ENCODE assay signal across 24 cellular contexts in the genomic region with DNA sequence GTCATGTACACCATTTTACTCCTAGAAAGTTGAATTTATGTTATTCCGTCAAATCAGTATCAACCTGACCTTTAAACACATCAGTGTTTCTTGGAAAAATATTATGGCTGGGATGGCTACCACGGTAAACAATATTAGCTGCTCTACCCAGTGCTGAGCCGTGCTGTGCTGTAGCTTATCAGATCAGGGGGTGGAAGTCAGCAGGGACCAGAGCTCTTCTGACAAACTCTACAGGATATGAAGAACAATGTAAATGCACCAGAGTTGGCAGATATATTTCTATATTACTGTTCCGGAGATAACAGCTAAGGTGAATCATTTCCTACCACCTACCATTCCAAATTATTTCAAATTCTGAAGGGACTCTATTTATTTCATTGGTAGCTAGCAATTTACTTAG.
"Had no signal": no experiment of that assay in that cellular context is flagged by ENCODE, and none has a peak within 500 bp of the region (broad histone marks: within the 10 kb centered on the region; RNA-seq: fewer than 3 reads in every experiment).

No MANE protein-coding gene starts in this region.

- H3K27me3 ChIP-seq: neutrophil, ovary, tibial nerve had no signal

- H3K4me3 ChIP-seq: gastrocnemius medialis, ovary, prostate gland, skin epidermis, suprapubic skin, tibial nerve had no signal

- ATAC-seq: activated T-cell treated with anti-CD3 and anti-CD28 coated beads, Interleukin-2, amount 50 U/mL, for 4 hours; esophagus mucosa; gastrocnemius medialis; stimulated activated naive CD8-positive, alpha-beta T cell treated with anti-CD3 and anti-CD28 coated beads, Interleukin-15, amount 100 ng/mL, for 72 hours had no signal

- DNase-seq: activated CD4-positive, alpha-beta T cell treated with anti-CD3 and anti-CD28 coated beads for 4 hours; activated CD4-positive, alpha-beta T cell treated with anti-CD3 and anti-CD28 coated beads, Interleukin-2, amount 50 U/mL, for 48 hours; activated CD4-positive, CD25-positive, alpha-beta regulatory T cell; activated CD8-positive, alpha-beta memory T cell treated with anti-CD3 and anti-CD28 coated beads, Interleukin-2, amount 50 U/mL, for 48 hours; activated naive CD4-positive, alpha-beta T cell treated with anti-CD3 and anti-CD28 coated beads for 36 hours; activated T-cell treated with anti-CD3 and anti-CD28 coated beads, Interleukin-2, amount 50 U/mL, for 4 hours; amygdala; cerebellar nuclear complex; cortex of kidney; effector CD8-positive, alpha-beta T cell; gastrocnemius medialis; head of caudate nucleus; mesenchymal stem cell; ovary; right cardiac atrium; stimulated activated CD4-positive, alpha-beta T cell treated with anti-CD3 and anti-CD28 coated beads, Interleukin-1b, Interleukin-23, amount 100 ng/mL, for 48 hours; stimulated activated naive CD8-positive, alpha-beta T cell treated with anti-CD3 and anti-CD28 coated beads, Interleukin-15, amount 100 ng/mL, for 72 hours; T-helper 1 cell had no signal

- H3K27ac ChIP-seq: gastrocnemius medialis, neutrophil, ovary, prostate gland, skin epidermis, suprapubic skin, tibial nerve had no signal
